30 cellular contexts compared by ENCODE assay signal in the genomic region with DNA sequence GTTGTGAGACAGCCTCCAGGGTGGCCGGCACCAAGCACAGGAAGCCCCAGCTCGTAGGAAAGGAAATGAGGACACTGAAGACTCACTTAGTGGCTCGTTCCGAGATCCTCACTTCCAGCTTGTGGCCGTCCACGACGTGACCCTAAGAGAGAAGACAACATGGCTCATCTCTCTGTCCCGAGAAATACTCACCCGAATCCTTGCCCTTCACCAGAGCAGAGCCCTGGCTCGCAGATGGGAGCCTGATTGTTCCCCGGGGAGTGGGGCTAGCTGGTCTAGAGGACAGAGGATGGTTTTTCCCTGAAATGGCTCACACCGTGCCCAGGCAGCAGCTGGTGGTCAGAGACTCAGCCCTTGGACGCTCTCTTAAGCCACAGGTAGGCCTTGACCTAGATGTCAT.
"Had no signal": no experiment of that assay in that cellular context is flagged by ENCODE, and none has a peak within 500 bp of the region (broad histone marks: within the 10 kb centered on the region; RNA-seq: fewer than 3 reads in every experiment).

No MANE protein-coding gene starts in this region.

- H3K27ac ChIP-seq: neutrophil, parathyroid adenoma, psoas muscle, sigmoid colon, suprapubic skin, testis, tibial artery, transverse colon, upper lobe of right lung, uterus had no signal

- H3K9me3 Mint-ChIP-seq: naive B cell; naive thymus-derived CD8-positive, alpha-beta T cell; nephron progenitor cell; neural crest cell; stimulated activated memory B cell treated with anti-CD40 and anti-IgM and Interleukin-4, amounts not matched to agents 10 μg/mL and 1 μg/mL and 100 μg/mL, for 72 hours; stimulated activated naive CD8-positive, alpha-beta T cell treated with anti-CD3 and anti-CD28 coated beads, Interleukin-15, amount 100 ng/mL, for 72 hours; type B pancreatic cell had no signal

- H3K36me3 ChIP-seq: uterus had no signal

- DNase-seq: naive B cell; naive thymus-derived CD8-positive, alpha-beta T cell; nephron progenitor cell; nucleus accumbens; posterior cingulate gyrus; psoas muscle; right cardiac atrium; sigmoid colon; small intestine; stimulated activated CD4-positive, alpha-beta T cell treated with anti-CD3 and anti-CD28 coated beads, Interleukin-12 subunit alpha, Interleukin-12 subunit beta, amount 100 ng/mL, for 4 hours; stimulated activated CD4-positive, alpha-beta T cell treated with anti-CD3 and anti-CD28 coated beads, Interleukin-1b, Interleukin-23, amount 100 ng/mL, for 48 hours; stimulated activated CD4-positive, alpha-beta T cell treated with anti-CD3 and anti-CD28 coated beads, Interleukin-4, amount 100 ng/mL, for 1 hour; stimulated activated CD4-positive, alpha-beta T cell treated with anti-CD3 and anti-CD28 coated beads, Interleukin-4, amount 100 ng/mL, for 4 hours; stimulated activated CD8-positive, alpha-beta memory T cell treated with anti-CD3 and anti-CD28 coated beads, Interleukin-4, amount 100 ng/mL, for 48 hours; stimulated activated naive CD4-positive, alpha-beta T cell; stimulated activated naive CD8-positive, alpha-beta T cell treated with anti-CD3 and anti-CD28 coated beads, Interleukin-15, amount 100 ng/mL, for 72 hours; stimulated activated naive CD8-positive, alpha-beta T cell treated with anti-CD3 and anti-CD28 coated beads, Interleukin-15, Interleukin-2, amounts not matched to agents 100 U/mL and 50 U/mL, for 24 hours; substantia nigra; testis; tibial artery; transverse colon; upper lobe of right lung; uterus had no signal

- H3K27ac Mint-ChIP-seq: naive B cell; naive thymus-derived CD8-positive, alpha-beta T cell; nephron progenitor cell; progenitor cell of endocrine pancreas; stimulated activated memory B cell treated with anti-CD40 and anti-IgM and Interleukin-4, amounts not matched to agents 10 μg/mL and 1 μg/mL and 100 μg/mL, for 72 hours; stimulated activated naive CD8-positive, alpha-beta T cell treated with anti-CD3 and anti-CD28 coated beads, Interleukin-15, amount 100 ng/mL, for 72 hours; type B pancreatic cell had no signal

- H3K9me3 ChIP-seq: neutrophil, psoas muscle, sigmoid colon, suprapubic skin, testis, tibial artery, transverse colon, upper lobe of right lung, uterus had no signal

- H3K4me1 ChIP-seq: parathyroid adenoma, psoas muscle, sigmoid colon, suprapubic skin, testis, tibial artery, transverse colon, upper lobe of right lung, uterus had no signal

- H3K27me3 ChIP-seq: neutrophil, sigmoid colon, suprapubic skin, testis, tibial artery, transverse colon, upper lobe of right lung, uterus had no signal

- H3K79me2 ChIP-seq: parathyroid adenoma had no signal

- H3K4me3 ChIP-seq: psoas muscle, sigmoid colon, suprapubic skin, testis, tibial artery, transverse colon, upper lobe of right lung, uterus had no signal

- H3K27me3 Mint-ChIP-seq: naive B cell; naive thymus-derived CD8-positive, alpha-beta T cell; stimulated activated memory B cell treated with anti-CD40 and anti-IgM and Interleukin-4, amounts not matched to agents 10 μg/mL and 1 μg/mL and 100 μg/mL, for 72 hours; stimulated activated naive CD8-positive, alpha-beta T cell treated with anti-CD3 and anti-CD28 coated beads, Interleukin-15, amount 100 ng/mL, for 72 hours; type B pancreatic cell had no signal

- H3K4me1 Mint-ChIP-seq: naive B cell; naive thymus-derived CD8-positive, alpha-beta T cell; neural crest cell; stimulated activated memory B cell treated with anti-CD40 and anti-IgM and Interleukin-4, amounts not matched to agents 10 μg/mL and 1 μg/mL and 100 μg/mL, for 72 hours; stimulated activated naive CD8-positive, alpha-beta T cell treated with anti-CD3 and anti-CD28 coated beads, Interleukin-15, amount 100 ng/mL, for 72 hours had no signal

- H2AFZ ChIP-seq: parathyroid adenoma had no signal

- ATAC-seq: naive thymus-derived CD8-positive, alpha-beta T cell; psoas muscle; right cardiac atrium; stimulated activated memory B cell treated with anti-CD40 and anti-IgM and Interleukin-4, amounts not matched to agents 10 μg/mL and 1 μg/mL and 100 μg/mL, for 72 hours; stimulated activated naive CD8-positive, alpha-beta T cell treated with anti-CD3 and anti-CD28 coated beads, Interleukin-15, amount 100 ng/mL, for 72 hours; stimulated activated naive CD8-positive, alpha-beta T cell treated with anti-CD3 and anti-CD28 coated beads, Interleukin-15, Interleukin-2, amounts not matched to agents 100 U/mL and 50 U/mL, for 24 hours; upper lobe of right lung had no signal

- H3K4me3 Mint-ChIP-seq: naive B cell; naive thymus-derived CD8-positive, alpha-beta T cell; nephron progenitor cell; neural crest cell; stimulated activated memory B cell treated with anti-CD40 and anti-IgM and Interleukin-4, amounts not matched to agents 10 μg/mL and 1 μg/mL and 100 μg/mL, for 72 hours; stimulated activated naive CD8-positive, alpha-beta T cell treated with anti-CD3 and anti-CD28 coated beads, Interleukin-15, amount 100 ng/mL, for 72 hours; type B pancreatic cell had no signal
